Comparison of ENCODE assay signal across 20 cellular contexts in genomic region chr4:145799225-145799624, GRCh38.
DNase-seq lines count a peak whose midpoint lies in the region; ATAC-seq, FAIRE-seq and TF ChIP-seq lines count a peak whose summit lies in the region.
"Had no signal": no experiment of that assay in that cellular context is flagged by ENCODE, and none has a peak within 500 bp of the region (broad histone marks: within the 10 kb centered on the region; RNA-seq: fewer than 3 reads in every experiment).

No MANE protein-coding gene starts in this region.

- H3K79me1 ChIP-seq in IMR-90 (ENCODE audit: low read depth in 1 of 2, low read length in 2 of 2): peaks cover 0 to 8% of the 10 kb centered on the region in 2 experiments; a peak in 1 of 4 replicates

- H3K14ac ChIP-seq in IMR-90 (replicated peaks; ENCODE audit: low read depth, low read length): 0 out of 2 replicates have a peak overlapping the region, but pooled peaks have one; percentile 69

- H3K9ac ChIP-seq in IMR-90 (ENCODE audit: low read depth, low read length) (no peak overlapping the region), HepG2 (ENCODE audit: insufficient read depth, low read depth, low read length) (no peak overlapping the region)

- intact Hi-C loops in IMR-90 (cut with micrococcal nuclease) (no loop called here), HepG2 (cut with micrococcal nuclease; ENCODE audit: unreplicated experiment) (no loop called here), left lung (cut with DNase I) (no loop called here)

- H3K9me3 ChIP-seq in IMR-90 (ENCODE audit: control insufficient read depth, insufficient read depth, low read length): no peaks in the 10 kb centered on the region
- no peaks in the 10 kb centered on the region for H3K9me3 ChIP-seq in HepG2 (ENCODE audit: low read length)
- no peaks in the 10 kb centered on the region for H3K9me3 ChIP-seq in left lung
- no peaks in the 10 kb centered on the region for H3K9me3 ChIP-seq in Peyer's patch
- H3K9me3 ChIP-seq: Caco-2, SJSA1 had no signal

- POLR2A ChIA-PET in IMR-90 (lab: Charles Lee; ENCODE audit: unreplicated experiment) (interaction anchor here (0.5 kb wide), 1 partner anchor 134 kb away, joined by 3 read pairs; no protein-coding TSS in a partner anchor), HepG2 (lab: Yijun Ruan, JAX) (no interaction called here)

- no peak overlapping the region for H3K56ac ChIP-seq in IMR-90 (ENCODE audit: extremely low read depth, insufficient read depth, low read length)

- TF ChIP-seq POLR2A in IMR-90 (IDR thresholded peaks at IDR 0.05; ENCODE audit: low read depth, low read length) (no peak), HepG2 (IDR thresholded peaks at IDR 0.05; ENCODE audit: insufficient read depth in 1 of 2, low read depth in 2 of 2, low read length in 2 of 2) (no peak), Peyer's patch (IDR thresholded peaks at IDR 0.05) (no peak)

- peak overlapping the region; percentile 52; the same call in 1 of the 2 replicates for H3K4ac ChIP-seq in IMR-90 (ENCODE audit: low read depth, low read length)

- H3K4me3 ChIP-seq in IMR-90 (ENCODE audit: insufficient read depth, low read depth, low read length) (no peak overlapping the region), HepG2 (replicated peaks in 1 of 3; ENCODE audit: insufficient read depth in 1 of 3, low read depth in 2 of 3, low read length in 3 of 3) (no peak overlapping the region), left lung (no peak overlapping the region), Peyer's patch (no peak overlapping the region)
- H3K4me3 ChIP-seq: SJSA1 had no signal

- DNase-seq in IMR-90 (no peak), epithelial cell of prostate (ENCODE audit: low read depth, low spot score) (no peak), HepG2 (ENCODE audit: low spot score) (no peak), renal cortical epithelial cell (ENCODE audit: low read depth) (peak; percentile 69), left lung (no peak), ACHN (no peak), Peyer's patch (no peak)
- DNase-seq in stimulated activated CD8-positive, alpha-beta memory T cell treated with anti-CD3 and anti-CD28 coated beads, Interleukin-4, amount 100 ng/mL, for 48 hours: no peak
- DNase-seq: Caco-2; CD4-positive, CD25-positive, alpha-beta regulatory T cell; DMS53; H9; KBM-7; NCI-H1436; NCI-H2029 treated with DMSO at 0.1 percent for 48 hours; NCI-H2171 treated with DMSO at 0.1 percent for 48 hours; NCI-H510A; NCI-H774; PC-3 had no signal

- WGBS in IMR-90 (ENCODE audit: extremely low coverage in 2 of 2, insufficient read length in 1 of 2), 2 experiments: no CpG with 5 or more reads among the region's 2 CpGs
- 85% methylated on average over 2 of the region's 2 CpGs for WGBS in HepG2 (ENCODE audit: low lambda C conversion rate)

- H3K4me1 ChIP-seq in IMR-90 (ENCODE audit: control insufficient read depth, insufficient read depth, low read length) (peaks cover 5% of the 10 kb centered on the region; the same call in 1 of the 2 replicates), HepG2 (ENCODE audit: insufficient read depth, low read length) (peaks cover 11% of the 10 kb centered on the region), left lung (no peaks in the 10 kb centered on the region), Peyer's patch (no peaks in the 10 kb centered on the region)

- H3K18ac ChIP-seq in IMR-90 (ENCODE audit: low read depth, low read length): no peak overlapping the region

- no peak overlapping the region for H2AK9ac ChIP-seq in IMR-90 (replicated peaks; ENCODE audit: low read depth, low read length, poor library complexity)

- no peak for TF ChIP-seq EP300 in HepG2 (IDR thresholded peaks at IDR 0.05; ENCODE audit: low read depth in 2 of 2, low read length in 2 of 2)
- no peak for TF ChIP-seq EP300 in HepG2 (CRISPR knock-in tag; IDR thresholded peaks at IDR 0.05; ENCODE audit: borderline replicate concordance)

- TF ChIP-seq RAD21 in IMR-90 (IDR thresholded peaks at IDR 0.05; ENCODE audit: low read length) (no peak), HepG2 (CRISPR knock-in tag; IDR thresholded peaks at IDR 0.05) (no peak)

- no peak overlapping the region for H4K5ac ChIP-seq in IMR-90 (ENCODE audit: low read depth, low read length)

- no peak for ATAC-seq in IMR-90 (ENCODE audit: low read depth)
- no peak for ATAC-seq in HepG2
- no peak for ATAC-seq in left lung
- ATAC-seq: PC-3 had no signal

- no peak overlapping the region for H4K8ac ChIP-seq in IMR-90 (ENCODE audit: low read depth in 2 of 2, low read length in 2 of 2)

- H2BK15ac ChIP-seq in IMR-90 (ENCODE audit: low read depth, low read length): no peak overlapping the region

- no peaks in the 10 kb centered on the region for H3K27me3 ChIP-seq in IMR-90 (ENCODE audit: control insufficient read depth, insufficient read depth, low read length)
- no peaks in the 10 kb centered on the region for H3K27me3 ChIP-seq in HepG2 (ENCODE audit: control insufficient read depth in 1 of 2, insufficient read depth in 2 of 2, low read length in 2 of 2)
- no peaks in the 10 kb centered on the region for H3K27me3 ChIP-seq in left lung
- no peaks in the 10 kb centered on the region for H3K27me3 ChIP-seq in Peyer's patch
- H3K27me3 ChIP-seq: SJSA1 had no signal

- H2BK120ac ChIP-seq in IMR-90 (ENCODE audit: low read depth, low read length): no peak overlapping the region

- no peak for FAIRE-seq in HepG2 (lab: Jason Lieb, UNC)

- TF ChIP-seq CTCF in IMR-90 (conservative IDR thresholded peaks at IDR 0.05; ENCODE audit: low read depth, low read length) (no peak), HepG2 (CRISPR knock-in tag; IDR thresholded peaks at IDR 0.05) (no peak), left lung (IDR thresholded peaks at IDR 0.05) (no peak), Peyer's patch (IDR thresholded peaks at IDR 0.05) (no peak)

- no peak overlapping the region for H2AK5ac ChIP-seq in IMR-90 (ENCODE audit: low read depth, low read length)

- H3K79me2 ChIP-seq in HepG2 (ENCODE audit: insufficient read depth, low read length): no peaks in the 10 kb centered on the region

- H3K9me1 ChIP-seq in IMR-90 (ENCODE audit: insufficient read depth, low read length): peaks cover 3% of the 10 kb centered on the region; the same call in 1 of the 2 replicates

- H3K27ac ChIP-seq in IMR-90 (ENCODE audit: insufficient read depth, low read length) (no peak overlapping the region), epithelial cell of prostate (peak overlapping the region; percentile 30), HepG2 (ENCODE audit: extremely low read length, insufficient read depth, low read length) (no peak overlapping the region), left lung (no peak overlapping the region), Peyer's patch (no peak overlapping the region)
- H3K27ac ChIP-seq: SJSA1 had no signal

- H2AFZ ChIP-seq in IMR-90 (replicated peaks; ENCODE audit: low read length, poor library complexity) (no peak overlapping the region), HepG2 (ENCODE audit: low read length) (no peak overlapping the region)

- CTCF ChIA-PET in IMR-90 (lab: Yijun Ruan, JAX) (no interaction called here), HepG2 (lab: Yijun Ruan, JAX; ENCODE audit: low intra/inter-chr PET ratio, low total read pairs) (no interaction called here)

- H3K36me3 ChIP-seq in IMR-90 (ENCODE audit: control insufficient read depth, insufficient read depth, low read length) (no peaks in the 10 kb centered on the region; the same call in 1 of the 2 replicates), HepG2 (replicated peaks in 1 of 2; ENCODE audit: control insufficient read depth in 1 of 2, insufficient read depth in 2 of 2, low read length in 2 of 2) (no peaks in the 10 kb centered on the region; a peak in 1 of 5 replicates), left lung (no peaks in the 10 kb centered on the region), Peyer's patch (peaks cover 0 to 6% (median 0%) of the 10 kb centered on the region in 3 donors)

- no peak overlapping the region for H2BK5ac ChIP-seq in IMR-90 (ENCODE audit: low read depth, low read length, poor library complexity, severe bottlenecking)

- in situ Hi-C loops in IMR-90 (cut with MboI; ENCODE audit: low sequenced_read_pairs): no loop called here
- in situ Hi-C loops in HepG2 (cut with HindIII; ENCODE audit: extremely low pct_ligation_motif_present, low pct_unique_long_range_greater_than_20kb): no loop called here
- in situ Hi-C loops in ACHN (cut with HindIII; ENCODE audit: low pct_ligation_motif_present, low pct_unique_long_range_greater_than_20kb, low sequenced_read_pairs): no loop called here

- dilution Hi-C loops in IMR-90 (cut with HindIII; ENCODE audit: low sequenced_read_pairs, unreplicated experiment): no loop called here

- H4K20me1 ChIP-seq in IMR-90 (ENCODE audit: insufficient read depth, low read length): no peaks in the 10 kb centered on the region
- H4K20me1 ChIP-seq in HepG2 (ENCODE audit: insufficient read depth, low read length): no peaks in the 10 kb centered on the region

- no peak overlapping the region for H4K91ac ChIP-seq in IMR-90 (ENCODE audit: insufficient read depth, low read depth, low read length)

- no peak overlapping the region for H3K23ac ChIP-seq in IMR-90 (ENCODE audit: low read depth, low read length)

- no TSS peak for BruUV-seq in IMR-90 (replicated peaks; lab: Mats Ljungman, UMichigan)
- BruUV-seq in HepG2 (replicated peaks; lab: Mats Ljungman, UMichigan): no TSS peak

- H3K4me2 ChIP-seq in IMR-90 (ENCODE audit: low read depth, low read length) (no peak overlapping the region), HepG2 (ENCODE audit: low read depth, low read length) (no peak overlapping the region)

- H2BK20ac ChIP-seq in IMR-90 (ENCODE audit: low read depth, low read length): no peak overlapping the region

TF ChIP-seq in IMR-90, 13 proteins besides CTCF, POLR2A, EP300 and RAD21:
- TF ChIP-seq MXI1 (IDR thresholded peaks at IDR 0.05; ENCODE audit: borderline replicate concordance, low read depth, low read length): no peak
- no peak for TF ChIP-seq FOS (IDR thresholded peaks at IDR 0.05; ENCODE audit: low read depth, low read length)
- TF ChIP-seq SMC3 (IDR thresholded peaks at IDR 0.05; ENCODE audit: low read depth, low read length): no peak

TF ChIP-seq in HepG2, 621 proteins besides CTCF, POLR2A, EP300 and RAD21:
- TF ChIP-seq ATF7 (IDR thresholded peaks at IDR 0.05) (peak; percentile 56; the same call in 1 of the 2 replicates), ATF7 (CRISPR knock-in tag; IDR thresholded peaks at IDR 0.05) (no peak), ELF4 (CRISPR knock-in tag; IDR thresholded peaks at IDR 0.05; ENCODE audit: borderline replicate concordance) (no peak)
